Comparison of ENCODE assay signal across 21 cellular contexts in genomic region chr16:30669026-30670000, GRCh38.
"Had no signal": no experiment of that assay in that cellular context is flagged by ENCODE, and none has a peak within 500 bp of the region (broad histone marks: within the 10 kb centered on the region; RNA-seq: fewer than 3 reads in every experiment).

No MANE protein-coding gene starts in this region.

- H3K27ac ChIP-seq: gastrocnemius medialis, heart left ventricle, ovary, tibial nerve, uterus had no signal

- H3K4me1 ChIP-seq: gastrocnemius medialis, heart left ventricle, uterus had no signal

- DNase-seq: activated CD4-positive, alpha-beta T cell treated with anti-CD3 and anti-CD28 coated beads for 1 hour; activated CD4-positive, alpha-beta T cell treated with anti-CD3 and anti-CD28 coated beads, Interleukin-2, amount 50 U/mL, for 4 hours; activated naive CD4-positive, alpha-beta T cell treated with anti-CD3 and anti-CD28 coated beads for 36 hours; activated naive CD8-positive, alpha-beta T cell treated with anti-CD3 and anti-CD28 coated beads, Interleukin-2, amount 50 U/mL, for 24 hours; activated T-cell treated with anti-CD3 and anti-CD28 coated beads for 4 hours; aorta; cerebellar nuclear complex; gastrocnemius medialis; immature natural killer cell; stimulated activated CD4-positive, alpha-beta T cell treated with anti-CD3 and anti-CD28 coated beads, Interleukin-1b, Interleukin-23, amount 100 ng/mL, for 48 hours; T-cell; T1000; uterus had no signal

- H3K36me3 ChIP-seq: ovary, uterus had no signal

- H3K4me3 ChIP-seq: gastrocnemius medialis, heart left ventricle, lung, ovary, tibial nerve, uterus had no signal

- H3K27me3 Mint-ChIP-seq: activated naive CD8-positive, alpha-beta T cell treated with anti-CD3 and anti-CD28 coated beads, Interleukin-2, amount 50 U/mL, for 24 hours; dendritic cell treated with granulocyte-macrophage colony-stimulating factor and Interleukin-4, amounts not matched to agents 40 ng/mL and 50 ng/mL, for 4 days; T-cell had no signal

- H3K27me3 ChIP-seq: gastrocnemius medialis, heart left ventricle, ovary, tibial nerve, uterus had no signal

- H3K4me3 Mint-ChIP-seq: activated naive CD4-positive, alpha-beta T cell treated with anti-CD3 and anti-CD28 coated beads for 36 hours; activated naive CD8-positive, alpha-beta T cell treated with anti-CD3 and anti-CD28 coated beads, Interleukin-2, amount 50 U/mL, for 24 hours; dendritic cell treated with granulocyte-macrophage colony-stimulating factor and Interleukin-4, amounts not matched to agents 40 ng/mL and 50 ng/mL, for 4 days; immature natural killer cell; mesothelial cell of epicardium; neural crest cell; T-cell had no signal

- H3K27ac Mint-ChIP-seq: activated naive CD4-positive, alpha-beta T cell treated with anti-CD3 and anti-CD28 coated beads for 36 hours; activated naive CD8-positive, alpha-beta T cell treated with anti-CD3 and anti-CD28 coated beads, Interleukin-2, amount 50 U/mL, for 24 hours; activated T-helper 2 cell treated with anti-CD3 and anti-CD28 coated beads, Interferon-gamma antibody, Interleukin-2, Interleukin-4, amounts not matched to agents 10 μg/mL and 5 μg/mL and 100 μg/mL, durations not matched to agents 14 hours and 24 hours and 36 hours; mesothelial cell of epicardium; T-cell had no signal

- ATAC-seq: activated naive CD8-positive, alpha-beta T cell treated with anti-CD3 and anti-CD28 coated beads, Interleukin-2, amount 50 U/mL, for 24 hours; gastrocnemius medialis had no signal

- H3K4me1 Mint-ChIP-seq: immature natural killer cell, mesothelial cell of epicardium, neural crest cell had no signal

- H3K9me3 ChIP-seq: gastrocnemius medialis, heart left ventricle, ovary, tibial nerve, uterus had no signal
